In genomic region chr4:128061566-128062536, GRCh38 we compare ENCODE assay signal across 1 cellular context.
TF ChIP-seq lines count a peak whose summit lies in the region.

No MANE protein-coding gene starts in this region.

TF ChIP-seq in HepG2, 621 proteins besides CTCF, POLR2A, EP300 and RAD21 (continued from another document and continues in another):
- TF ChIP-seq ZNF333 (CRISPR knock-in tag; IDR thresholded peaks at IDR 0.05; ENCODE audit: borderline replicate concordance) (peak; percentile 41; the same call in 1 of the 2 replicates), GATAD2A (CRISPR knock-in tag; IDR thresholded peaks at IDR 0.05) (0 out of 2 replicates have a peak, but pooled peaks have one; percentile 25), ZNF792 (CRISPR knock-in tag; IDR thresholded peaks at IDR 0.05) (no peak; the same call in 1 of the 2 replicates), ZFY (CRISPR knock-in tag; IDR thresholded peaks at IDR 0.05) (peak; percentile 62), POGZ (CRISPR knock-in tag; IDR thresholded peaks at IDR 0.05) (0 out of 2 replicates have a peak, but pooled peaks have one; percentile 37), ZNF790 (CRISPR knock-in tag; IDR thresholded peaks at IDR 0.05; ENCODE audit: borderline replicate concordance) (peak; percentile 18; the same call in 1 of the 2 replicates), ZNF574 (CRISPR knock-in tag; IDR thresholded peaks at IDR 0.05) (peak; percentile 47; the same call in 1 of the 2 replicates), POLR2AphosphoS5 (IDR thresholded peaks at IDR 0.05; ENCODE audit: low read depth, low read length) (0 out of 2 replicates have a peak, but pooled peaks have one; percentile 19), ZNF776 (CRISPR knock-in tag; IDR thresholded peaks at IDR 0.05) (0 out of 2 replicates have a peak, but pooled peaks have one; percentile 34), ZNF556 (CRISPR knock-in tag; IDR thresholded peaks at IDR 0.05; ENCODE audit: borderline replicate concordance) (peak; percentile 23; the same call in 1 of the 2 replicates), FOSL2 (CRISPR knock-in tag; IDR thresholded peaks at IDR 0.05) (0 out of 2 replicates have a peak, but pooled peaks have one; percentile 5), ZNF768 (CRISPR knock-in tag; IDR thresholded peaks at IDR 0.05) (peak; percentile 37; the same call in 1 of the 2 replicates), ZNF510 (CRISPR knock-in tag; IDR thresholded peaks at IDR 0.05; ENCODE audit: low read depth) (no peak), ZNF605 (CRISPR knock-in tag; IDR thresholded peaks at IDR 0.05) (peak; percentile 20; the same call in 1 of the 2 replicates), IRF2 (CRISPR knock-in tag; IDR thresholded peaks at IDR 0.05) (peak; percentile 47; the same call in 1 of the 2 replicates), FOXA3 (CRISPR knock-in tag; IDR thresholded peaks at IDR 0.05) (peak; percentile 58), ZNF207 (IDR thresholded peaks at IDR 0.05; ENCODE audit: borderline replicate concordance) (no peak), RFX3 (CRISPR knock-in tag; IDR thresholded peaks at IDR 0.05) (no peak), ZNF558 (CRISPR knock-in tag; IDR thresholded peaks at IDR 0.05; ENCODE audit: borderline replicate concordance) (0 out of 2 replicates have a peak, but pooled peaks have one; percentile 40), ZNF777 (CRISPR knock-in tag; IDR thresholded peaks at IDR 0.05) (0 out of 2 replicates have a peak, but pooled peaks have one; percentile 40), ARID5B (CRISPR knock-in tag; IDR thresholded peaks at IDR 0.05) (no peak), ETV5 (CRISPR knock-in tag; IDR thresholded peaks at IDR 0.05; ENCODE audit: borderline replicate concordance) (peak; percentile 26; the same call in 1 of the 2 replicates), HNF1A (IDR thresholded peaks at IDR 0.05; ENCODE audit: low read depth) (no peak), HNF1A (CRISPR knock-in tag; IDR thresholded peaks at IDR 0.05; ENCODE audit: borderline replicate concordance) (0 out of 2 replicates have a peak, but pooled peaks have one; percentile 15), ZNF788 (CRISPR knock-in tag; IDR thresholded peaks at IDR 0.05; ENCODE audit: borderline replicate concordance) (peak; percentile 28; the same call in 1 of the 2 replicates), CERS6 (CRISPR knock-in tag; IDR thresholded peaks at IDR 0.05) (no peak), NFKB2 (CRISPR knock-in tag; IDR thresholded peaks at IDR 0.05; ENCODE audit: borderline replicate concordance) (peak; percentile 28; the same call in 1 of the 2 replicates), MED1 (CRISPR knock-in tag; IDR thresholded peaks at IDR 0.05) (no peak), KAT2B (IDR thresholded peaks at IDR 0.05; ENCODE audit: borderline replicate concordance, low read depth, low read length) (no peak), HNRNPLL (IDR thresholded peaks at IDR 0.05; ENCODE audit: low read depth, low read length, poor library complexity, severe bottlenecking) (peak; percentile 77), KLF13 (CRISPR knock-in tag; IDR thresholded peaks at IDR 0.05) (0 out of 2 replicates have a peak, but pooled peaks have one; percentile 66), PHF8 (CRISPR knock-in tag; IDR thresholded peaks at IDR 0.05) (peak; percentile 85), KMT2B (CRISPR knock-in tag; IDR thresholded peaks at IDR 0.05) (0 out of 2 replicates have a peak, but pooled peaks have one; percentile 46), MAF1 (CRISPR knock-in tag; IDR thresholded peaks at IDR 0.05; ENCODE audit: borderline replicate concordance) (0 out of 2 replicates have a peak, but pooled peaks have one; percentile 47)
- TF ChIP-seq, protein P1, sequence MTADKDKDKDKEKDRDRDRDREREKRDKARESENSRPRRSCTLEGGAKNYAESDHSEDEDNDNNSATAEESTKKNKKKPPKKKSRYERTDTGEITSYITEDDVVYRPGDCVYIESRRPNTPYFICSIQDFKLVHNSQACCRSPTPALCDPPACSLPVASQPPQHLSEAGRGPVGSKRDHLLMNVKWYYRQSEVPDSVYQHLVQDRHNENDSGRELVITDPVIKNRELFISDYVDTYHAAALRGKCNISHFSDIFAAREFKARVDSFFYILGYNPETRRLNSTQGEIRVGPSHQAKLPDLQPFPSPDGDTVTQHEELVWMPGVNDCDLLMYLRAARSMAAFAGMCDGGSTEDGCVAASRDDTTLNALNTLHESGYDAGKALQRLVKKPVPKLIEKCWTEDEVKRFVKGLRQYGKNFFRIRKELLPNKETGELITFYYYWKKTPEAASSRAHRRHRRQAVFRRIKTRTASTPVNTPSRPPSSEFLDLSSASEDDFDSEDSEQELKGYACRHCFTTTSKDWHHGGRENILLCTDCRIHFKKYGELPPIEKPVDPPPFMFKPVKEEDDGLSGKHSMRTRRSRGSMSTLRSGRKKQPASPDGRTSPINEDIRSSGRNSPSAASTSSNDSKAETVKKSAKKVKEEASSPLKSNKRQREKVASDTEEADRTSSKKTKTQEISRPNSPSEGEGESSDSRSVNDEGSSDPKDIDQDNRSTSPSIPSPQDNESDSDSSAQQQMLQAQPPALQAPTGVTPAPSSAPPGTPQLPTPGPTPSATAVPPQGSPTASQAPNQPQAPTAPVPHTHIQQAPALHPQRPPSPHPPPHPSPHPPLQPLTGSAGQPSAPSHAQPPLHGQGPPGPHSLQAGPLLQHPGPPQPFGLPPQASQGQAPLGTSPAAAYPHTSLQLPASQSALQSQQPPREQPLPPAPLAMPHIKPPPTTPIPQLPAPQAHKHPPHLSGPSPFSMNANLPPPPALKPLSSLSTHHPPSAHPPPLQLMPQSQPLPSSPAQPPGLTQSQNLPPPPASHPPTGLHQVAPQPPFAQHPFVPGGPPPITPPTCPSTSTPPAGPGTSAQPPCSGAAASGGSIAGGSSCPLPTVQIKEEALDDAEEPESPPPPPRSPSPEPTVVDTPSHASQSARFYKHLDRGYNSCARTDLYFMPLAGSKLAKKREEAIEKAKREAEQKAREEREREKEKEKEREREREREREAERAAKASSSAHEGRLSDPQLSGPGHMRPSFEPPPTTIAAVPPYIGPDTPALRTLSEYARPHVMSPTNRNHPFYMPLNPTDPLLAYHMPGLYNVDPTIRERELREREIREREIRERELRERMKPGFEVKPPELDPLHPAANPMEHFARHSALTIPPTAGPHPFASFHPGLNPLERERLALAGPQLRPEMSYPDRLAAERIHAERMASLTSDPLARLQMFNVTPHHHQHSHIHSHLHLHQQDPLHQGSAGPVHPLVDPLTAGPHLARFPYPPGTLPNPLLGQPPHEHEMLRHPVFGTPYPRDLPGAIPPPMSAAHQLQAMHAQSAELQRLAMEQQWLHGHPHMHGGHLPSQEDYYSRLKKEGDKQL (CRISPR knock-in tag; IDR thresholded peaks at IDR 0.05; ENCODE audit: low read depth): no peak
- TF ChIP-seq, protein P2, sequence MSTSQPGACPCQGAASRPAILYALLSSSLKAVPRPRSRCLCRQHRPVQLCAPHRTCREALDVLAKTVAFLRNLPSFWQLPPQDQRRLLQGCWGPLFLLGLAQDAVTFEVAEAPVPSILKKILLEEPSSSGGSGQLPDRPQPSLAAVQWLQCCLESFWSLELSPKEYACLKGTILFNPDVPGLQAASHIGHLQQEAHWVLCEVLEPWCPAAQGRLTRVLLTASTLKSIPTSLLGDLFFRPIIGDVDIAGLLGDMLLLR (CRISPR knock-in tag; IDR thresholded peaks at IDR 0.05): peak; percentile 60; the same call in 1 of the 2 replicates
- TF ChIP-seq, protein P3, sequence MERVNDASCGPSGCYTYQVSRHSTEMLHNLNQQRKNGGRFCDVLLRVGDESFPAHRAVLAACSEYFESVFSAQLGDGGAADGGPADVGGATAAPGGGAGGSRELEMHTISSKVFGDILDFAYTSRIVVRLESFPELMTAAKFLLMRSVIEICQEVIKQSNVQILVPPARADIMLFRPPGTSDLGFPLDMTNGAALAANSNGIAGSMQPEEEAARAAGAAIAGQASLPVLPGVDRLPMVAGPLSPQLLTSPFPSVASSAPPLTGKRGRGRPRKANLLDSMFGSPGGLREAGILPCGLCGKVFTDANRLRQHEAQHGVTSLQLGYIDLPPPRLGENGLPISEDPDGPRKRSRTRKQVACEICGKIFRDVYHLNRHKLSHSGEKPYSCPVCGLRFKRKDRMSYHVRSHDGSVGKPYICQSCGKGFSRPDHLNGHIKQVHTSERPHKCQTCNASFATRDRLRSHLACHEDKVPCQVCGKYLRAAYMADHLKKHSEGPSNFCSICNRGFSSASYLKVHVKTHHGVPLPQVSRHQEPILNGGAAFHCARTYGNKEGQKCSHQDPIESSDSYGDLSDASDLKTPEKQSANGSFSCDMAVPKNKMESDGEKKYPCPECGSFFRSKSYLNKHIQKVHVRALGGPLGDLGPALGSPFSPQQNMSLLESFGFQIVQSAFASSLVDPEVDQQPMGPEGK (CRISPR knock-in tag; IDR thresholded peaks at IDR 0.05): peak; percentile 50
